Comparison of ENCODE assay signal across 8 cellular contexts in the genomic region with DNA sequence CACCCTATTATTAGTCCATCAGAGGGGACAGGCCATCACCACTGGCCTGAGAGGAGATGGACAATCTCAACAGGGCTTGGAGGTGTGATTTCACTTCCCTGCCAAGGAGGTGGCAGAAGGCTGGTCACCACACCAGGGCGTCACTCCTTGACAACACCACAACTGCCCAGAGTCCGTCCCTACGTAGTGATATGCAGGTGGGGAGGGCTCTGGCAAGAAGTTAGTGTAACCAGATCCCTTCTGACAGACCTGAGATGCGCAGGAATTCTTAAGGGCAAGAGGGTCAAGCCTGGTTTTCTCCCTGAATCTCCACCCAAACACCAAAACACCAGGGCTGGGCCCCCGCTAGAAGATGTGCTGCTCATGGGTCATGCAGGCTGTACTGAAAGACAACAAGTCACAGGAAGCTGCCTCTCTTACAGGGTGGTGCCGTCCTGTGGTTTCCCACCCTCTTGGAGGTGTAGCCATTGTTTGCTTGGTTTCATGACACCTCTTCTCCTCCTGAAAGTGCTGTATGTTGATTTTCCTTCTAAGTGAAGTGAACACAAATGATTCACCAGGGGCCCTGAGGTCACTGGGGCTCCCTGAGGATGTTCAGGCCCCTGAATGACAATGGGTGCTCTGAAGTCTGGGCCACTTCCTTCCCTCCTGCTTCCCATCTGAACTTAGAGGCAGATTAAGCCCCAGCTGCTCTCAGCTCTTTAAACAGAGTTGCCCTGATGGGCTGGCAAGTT. TPM values are rescaled to one million over a fixed set of nuclear protein-coding genes. Genes with fewer than 3 reads are reported as not detected.
DNase-seq lines count a peak whose midpoint lies in the region; ATAC-seq, FAIRE-seq and TF ChIP-seq lines count a peak whose summit lies in the region.

No MANE protein-coding gene starts in this region.

- no peak overlapping the region for H2AFZ ChIP-seq in endothelial cell of umbilical vein (ENCODE audit: low read depth, low read length)

- no peaks in the 10 kb centered on the region for H3K36me3 ChIP-seq in endothelial cell of umbilical vein (ENCODE audit: control insufficient read depth in 2 of 2, extremely low read depth in 1 of 2, insufficient read depth in 2 of 2, low read length in 2 of 2)

- BruUV-seq in endothelial cell of umbilical vein (replicated peaks; lab: Mats Ljungman, UMichigan): no TSS peak

- CTCF ChIA-PET in endothelial cell of umbilical vein (lab: Charles Lee): interaction anchor here (1.1 to 1.5 kb wide), 3 partner anchors 23 to 88 kb away, joined by 3 to 6 read pairs (median 3); no protein-coding TSS in a partner anchor

- dilution Hi-C loops in endothelial cell of umbilical vein (cut with MboI; ENCODE audit: extremely low pct_ligation_motif_present, low sequenced_read_pairs): no loop called here

- DNase-seq in HCEC 1CT: peak; percentile 9
- DNase-seq in activated CD4-positive, alpha-beta T cell treated with anti-CD3 and anti-CD28 coated beads for 24 hours (ENCODE audit: low read depth in 2 of 2): peak; percentile 44 to 49
- peak; percentile 58 for DNase-seq in endothelial cell of umbilical vein (ENCODE audit: low read depth, low spot score)
- peak; percentile 28 to 70 (median 56) for DNase-seq in stimulated activated CD4-positive, alpha-beta T cell treated with anti-CD3 and anti-CD28 coated beads, TNF-alpha, amount 100 ng/mL, for 48 hours (ENCODE audit: low read depth in 3 of 3)
- no peak for DNase-seq in SKM-1 (lab: John Stamatoyannopoulos, UW; ENCODE audit: unreplicated experiment)

- no peak for TF ChIP-seq CTCF in endothelial cell of umbilical vein (IDR thresholded peaks at IDR 0.05; ENCODE audit: extremely low read depth in 1 of 2, insufficient read depth in 1 of 2, low read depth in 1 of 2, low read length in 2 of 2)

- POLR2A ChIA-PET in endothelial cell of umbilical vein (lab: Charles Lee): no interaction called here

- no peaks in the 10 kb centered on the region for H3K9me1 ChIP-seq in endothelial cell of umbilical vein (replicated peaks; ENCODE audit: control insufficient read depth, extremely low read depth, insufficient read depth, low read length)

- intact Hi-C loops in endothelial cell of umbilical vein (cut with micrococcal nuclease): no loop called here

- no peaks in the 10 kb centered on the region for H3K9me3 ChIP-seq in endothelial cell of umbilical vein (replicated peaks; ENCODE audit: control insufficient read depth, insufficient read depth, low read length)

- peak overlapping the region; percentile 35 for H3K4me2 ChIP-seq in endothelial cell of umbilical vein (ENCODE audit: insufficient read depth, low read length)

- H4K20me1 ChIP-seq in endothelial cell of umbilical vein (replicated peaks; ENCODE audit: control insufficient read depth, extremely low read depth, insufficient read depth, low read length): no peaks in the 10 kb centered on the region

- H3K4me1 ChIP-seq in endothelial cell of umbilical vein (ENCODE audit: control insufficient read depth, extremely low read depth, insufficient read depth, low read length): peaks cover 24% of the 10 kb centered on the region

- no peak overlapping the region for H3K4me3 ChIP-seq in endothelial cell of umbilical vein (replicated peaks in 1 of 3; ENCODE audit: insufficient read depth in 1 of 3, low read depth in 1 of 3, low read length in 3 of 3)

- no peaks in the 10 kb centered on the region for H3K79me2 ChIP-seq in endothelial cell of umbilical vein (ENCODE audit: control insufficient read depth, insufficient read depth, low read length)

- ATAC-seq in HG02763 (IDR thresholded peaks at IDR 0.05; ENCODE audit: unreplicated experiment) (no peak), HG03378 (IDR thresholded peaks at IDR 0.05; ENCODE audit: unreplicated experiment) (no peak), GM18505 (IDR thresholded peaks at IDR 0.05; ENCODE audit: unreplicated experiment) (no peak)

- TF ChIP-seq POLR2A in endothelial cell of umbilical vein (IDR thresholded peaks at IDR 0.05; ENCODE audit: low read depth, low read length) (no peak), GM18505 (IDR thresholded peaks at IDR 0.05; ENCODE audit: borderline replicate concordance, extremely low read depth, insufficient read depth, insufficient read length) (no peak)

- H3K27ac ChIP-seq in endothelial cell of umbilical vein (ENCODE audit: insufficient read depth, low read depth, low read length): peak overlapping the region; percentile 27

- peak; percentile 54 for FAIRE-seq in endothelial cell of umbilical vein (lab: Jason Lieb, UNC)

- H3K9ac ChIP-seq in endothelial cell of umbilical vein (replicated peaks; ENCODE audit: extremely low read depth, insufficient read depth, low read length): no peak overlapping the region

- H3K27me3 ChIP-seq in endothelial cell of umbilical vein (ENCODE audit: control insufficient read depth in 2 of 2, insufficient read depth in 2 of 2, low read length in 2 of 2): no peaks in the 10 kb centered on the region

TF ChIP-seq in endothelial cell of umbilical vein, 7 proteins besides CTCF, POLR2A, EP300 and RAD21:
- TF ChIP-seq POLR2AphosphoS5 (IDR thresholded peaks at IDR 0.05; ENCODE audit: insufficient read depth, low read depth, low read length) (peak; percentile 68), GATA2 (IDR thresholded peaks at IDR 0.05; ENCODE audit: insufficient read depth, insufficient read length, low read depth, low read length) (no peak), JUN (IDR thresholded peaks at IDR 0.05; ENCODE audit: borderline replicate concordance, insufficient read depth, insufficient read length, low read depth) (peak; percentile 18), MYC (IDR thresholded peaks at IDR 0.05; ENCODE audit: low read depth, low read length) (no peak), MAX (IDR thresholded peaks at IDR 0.05; ENCODE audit: insufficient read depth, insufficient read length) (no peak), EZH2 (IDR thresholded peaks at IDR 0.05; ENCODE audit: borderline replicate concordance, low read depth, low read length, severe bottlenecking) (no peak), FOS (IDR thresholded peaks at IDR 0.05; ENCODE audit: borderline replicate concordance, insufficient read depth, low read length) (peak; percentile 78)
TF ChIP-seq in endothelial cell of umbilical vein: peak in this region for 3.

RNA-seq across cellular contexts. Expression of gene ATXN7L1, which starts 27.1 kb away (rescaled TPM):
- 14.9 and 15.6 TPM in 2 replicates for total RNA-seq in endothelial cell of umbilical vein
- 2.8 and 4.6 TPM in 2 replicates for polyA plus RNA-seq in endothelial cell of umbilical vein
- polyA plus RNA-seq in endothelial cell of umbilical vein (2011; cell fraction: cytosol; rRNA removed): 5.2 and 5.5 TPM in 2 replicates
- polyA plus RNA-seq in endothelial cell of umbilical vein (2011; cell fraction: nucleus; rRNA removed): 10.2 and 10.6 TPM in 2 replicates
- 5.8 and 9.3 TPM in 2 replicates for polyA plus RNA-seq in endothelial cell of umbilical vein (2012)
- 11.7 and 13.7 TPM in 2 replicates for polyA minus RNA-seq in endothelial cell of umbilical vein
- 1.8 TPM for polyA minus RNA-seq in endothelial cell of umbilical vein (2011; cell fraction: cytosol; rRNA and poly(A)+ RNA removed)
- 31.4 and 40.0 TPM in 2 replicates for polyA minus RNA-seq in endothelial cell of umbilical vein (2011; cell fraction: nucleus; rRNA and poly(A)+ RNA removed)
